14 cellular contexts compared by ENCODE assay signal in genomic region chr5:125316913-125317545, GRCh38.
DNase-seq lines count a peak whose midpoint lies in the region; ATAC-seq and TF ChIP-seq lines count a peak whose summit lies in the region.
"Had no signal": no experiment of that assay in that cellular context is flagged by ENCODE, and none has a peak within 500 bp of the region (broad histone marks: within the 10 kb centered on the region; RNA-seq: fewer than 3 reads in every experiment).

No MANE protein-coding gene starts in this region.

- DNase-seq in DMS53 (lab: John Stamatoyannopoulos, UW), result peak; percentile 78
- peak; percentile 58 for DNase-seq in NCI-H1436 (lab: John Stamatoyannopoulos, UW)
- DNase-seq in PC-3, result no peak
- peak; percentile 42 for DNase-seq in mesendoderm
- DNase-seq in posterior vena cava (ENCODE audit: low spot score), result no peak
- DNase-seq in gastrocnemius medialis, result no peak
- DNase-seq in amniotic stem cell (lab: John Stamatoyannopoulos, UW), result no peak
- DNase-seq: foreskin keratinocyte, left colon, NCI-H2029 had no signal

- H3K9me2 ChIP-seq in PC-3 (replicated peaks; ENCODE audit: low read length), result no peaks in the 10 kb centered on the region

- POLR2A ChIA-PET in PC-3 (lab: Charles Lee; ENCODE audit: unreplicated experiment), result no interaction called here

- whole genome bisulfite sequencing in mesendoderm (ENCODE audit: extremely low coverage, insufficient coverage, low lambda C conversion rate), result no CpG with 5 or more reads among the region's 7 CpGs

- in situ Hi-C loops in gastrocnemius medialis (cut with MboI; ENCODE audit: low sequenced_read_pairs in 4 of 4), result no loop called here

- no peaks in the 10 kb centered on the region for H3K9me3 ChIP-seq in PC-3 (ENCODE audit: low read length)
- no peaks in the 10 kb centered on the region for H3K9me3 ChIP-seq in gastrocnemius medialis

- BruUV-seq in PC-3 (replicated peaks; lab: Mats Ljungman, UMichigan), result no TSS peak

- H3K79me2 ChIP-seq in PC-3 (ENCODE audit: low read length), result no peaks in the 10 kb centered on the region
- no peaks in the 10 kb centered on the region for H3K79me2 ChIP-seq in mesendoderm (ENCODE audit: control insufficient read depth, insufficient read depth, low read length)

- H2BK15ac ChIP-seq in mesendoderm (replicated peaks; ENCODE audit: low read depth), result no peak overlapping the region

- H2BK120ac ChIP-seq in mesendoderm (ENCODE audit: low read depth, low read length), result no peak overlapping the region

- H3K27ac ChIP-seq in PC-3 (ENCODE audit: low read length) (no peak overlapping the region), mesendoderm (ENCODE audit: low read depth, low read length) (no peak overlapping the region), gastrocnemius medialis (no peak overlapping the region)
- H3K27ac ChIP-seq: BLaER1, foreskin keratinocyte, VCaP had no signal

- H3K79me1 ChIP-seq in mesendoderm (ENCODE audit: low read length), result no peaks in the 10 kb centered on the region

- no peak overlapping the region for H2BK5ac ChIP-seq in mesendoderm (ENCODE audit: low read length)

- TF ChIP-seq CTCF in PC-3 (conservative IDR thresholded peaks at IDR 0.05; ENCODE audit: low read depth, low read length), result no peak
- TF ChIP-seq CTCF in gastrocnemius medialis (IDR thresholded peaks at IDR 0.05 in 4 of 5, conservative IDR thresholded peaks at IDR 0.05 in 1 of 5), result no peak

- no peak overlapping the region for H3K23ac ChIP-seq in mesendoderm (ENCODE audit: low read length)

- no peak for TF ChIP-seq POLR2A in gastrocnemius medialis (IDR thresholded peaks at IDR 0.05)

- H4K8ac ChIP-seq in mesendoderm (ENCODE audit: low read depth, low read length), result no peak overlapping the region

- peaks cover 10% of the 10 kb centered on the region; the same call in 1 of the 2 replicates for H3K4me1 ChIP-seq in PC-3 (ENCODE audit: insufficient read depth, low read length)
- peaks cover 2% of the 10 kb centered on the region for H3K4me1 ChIP-seq in mesendoderm (ENCODE audit: control insufficient read depth, low read depth, low read length)
- H3K4me1 ChIP-seq in gastrocnemius medialis, result no peaks in the 10 kb centered on the region
- H3K4me1 ChIP-seq: BLaER1 had no signal

- no peak overlapping the region for H2AK5ac ChIP-seq in mesendoderm (ENCODE audit: low read length)

- CTCF ChIA-PET in PC-3 (lab: Charles Lee), result no interaction called here

- peak overlapping the region; percentile 57 for H3K56ac ChIP-seq in mesendoderm (ENCODE audit: low read length)

- H3K4ac ChIP-seq in mesendoderm (ENCODE audit: low read depth, low read length), result no peak overlapping the region

- H3K27me3 ChIP-seq in PC-3 (ENCODE audit: low read length) (no peaks in the 10 kb centered on the region), mesendoderm (ENCODE audit: insufficient read depth, low read length, poor library complexity) (no peaks in the 10 kb centered on the region), gastrocnemius medialis (no peaks in the 10 kb centered on the region)
- H3K27me3 ChIP-seq: BLaER1, foreskin keratinocyte had no signal

- intact Hi-C loops in PC-3 (cut with micrococcal nuclease), result loop anchor here (1.0 kb wide), 1 partner anchor 141 kb away; no protein-coding TSS in a partner anchor
- intact Hi-C loops in posterior vena cava (cut with DNase I), result no loop called here
- intact Hi-C loops in gastrocnemius medialis (cut with DNase I; ENCODE audit: low total_unique reads), result no loop called here

- no peaks in the 10 kb centered on the region for H4K20me1 ChIP-seq in PC-3 (ENCODE audit: low read length)
- H4K20me1 ChIP-seq: BLaER1 had no signal

- H2AFZ ChIP-seq in PC-3 (ENCODE audit: low read length), result peak overlapping the region; percentile 50; the same call in 1 of the 2 replicates

- H3K36me3 ChIP-seq in PC-3 (ENCODE audit: low read depth, low read length) (no peaks in the 10 kb centered on the region), mesendoderm (ENCODE audit: control insufficient read depth, insufficient read depth, low read length) (no peaks in the 10 kb centered on the region), gastrocnemius medialis (no peaks in the 10 kb centered on the region)
- H3K36me3 ChIP-seq: BLaER1 had no signal

- H3K4me2 ChIP-seq in PC-3 (ENCODE audit: low read length) (peak overlapping the region; percentile 11; the same call in 1 of the 2 replicates), mesendoderm (ENCODE audit: low read length) (no peak overlapping the region)
- H3K4me2 ChIP-seq: BLaER1 had no signal

- H3K9ac ChIP-seq in PC-3 (ENCODE audit: low read length) (no peak overlapping the region), mesendoderm (ENCODE audit: low read length) (no peak overlapping the region)
- H3K9ac ChIP-seq: BLaER1 had no signal

- no peak overlapping the region for H3K18ac ChIP-seq in mesendoderm (ENCODE audit: low read length)

- no peak overlapping the region for H4K5ac ChIP-seq in mesendoderm (ENCODE audit: low read length)

- H3F3A ChIP-seq in PC-3 (ENCODE audit: low read length, unreplicated experiment), result peaks cover 3% of the 10 kb centered on the region

- H3K4me3 ChIP-seq in PC-3 (ENCODE audit: low read length) (no peak overlapping the region; the same call in 1 of the 2 replicates), mesendoderm (ENCODE audit: low read length) (no peak overlapping the region), gastrocnemius medialis (no peak overlapping the region)
- H3K4me3 ChIP-seq: BLaER1 had no signal

- ATAC-seq in PC-3, result peak; percentile 43; the same call in 1 of the 2 replicates
- ATAC-seq in gastrocnemius medialis, result no peak
- ATAC-seq in HG03378 (IDR thresholded peaks at IDR 0.05; ENCODE audit: unreplicated experiment), result no peak
- ATAC-seq: foreskin keratinocyte, left colon, Right ventricle myocardium inferior had no signal

Comparison
In these comparisons a context has a peak if more than half of its experiments do, and no peak if none do; other contexts are left out.
1. DNase-seq: peak in DMS53 (single experiment), NCI-H1436 (single experiment) and mesendoderm (single experiment); none in PC-3 (single experiment), posterior vena cava (single experiment), gastrocnemius medialis (0 of 2) and amniotic stem cell (single experiment).